9 cellular contexts compared by ENCODE assay signal in genomic region chr19:31338069-31338767, GRCh38. TPM values are rescaled to one million over a fixed set of nuclear protein-coding genes. Genes with fewer than 3 reads are reported as not detected.
A peak's percentile ranks its signal among the peaks of the same experiment; 100 is the strongest.
DNase-seq lines count a peak whose midpoint lies in the region; ATAC-seq, FAIRE-seq and TF ChIP-seq lines count a peak whose summit lies in the region.
"Had no signal": no experiment of that assay in that cellular context is flagged by ENCODE, and none has a peak within 500 bp of the region (broad histone marks: within the 10 kb centered on the region; RNA-seq: fewer than 3 reads in every experiment).

No MANE protein-coding gene starts in this region.

- H3K27me3 ChIP-seq in endodermal cell (ENCODE audit: control insufficient read depth, insufficient read depth, low read length, poor library complexity, severe bottlenecking), result peaks cover 2% of the 10 kb centered on the region

- H3K4me3 Mint-ChIP-seq in endodermal cell (no peak overlapping the region), mesothelial cell of epicardium (peak overlapping the region; percentile 44)

- no peak for ATAC-seq in HG02763 (IDR thresholded peaks at IDR 0.05; ENCODE audit: unreplicated experiment)

- H3K9ac ChIP-seq in endodermal cell (ENCODE audit: extremely low read depth, low read length, poor library complexity, severe bottlenecking), result no peak overlapping the region

- no peak for FAIRE-seq in GM12891 (lab: Jason Lieb, UNC)

- H3K27me3 Mint-ChIP-seq in endodermal cell (ENCODE audit: insufficient read depth) (no peaks in the 10 kb centered on the region), mesothelial cell of epicardium (ENCODE audit: low read depth) (peaks cover 7% of the 10 kb centered on the region)

- H3K27ac ChIP-seq in endodermal cell (ENCODE audit: low read depth, low read length), result peak overlapping the region; percentile 86
- H3K27ac ChIP-seq: epithelial cell of prostate had no signal

- H3K27ac Mint-ChIP-seq in endodermal cell, result no peak overlapping the region
- peak overlapping the region; percentile 86 for H3K27ac Mint-ChIP-seq in mesothelial cell of epicardium

- DNase-seq in DMS114 treated with DMSO at 0.1 percent for 48 hours (lab: John Stamatoyannopoulos, UW; ENCODE audit: unreplicated experiment) (peak; percentile 42), NCI-H82 treated with DMSO at 0.1 percent for 48 hours (lab: John Stamatoyannopoulos, UW; ENCODE audit: unreplicated experiment) (peak; percentile 67), endodermal cell (peak; percentile 91), mesothelial cell of epicardium (ENCODE audit: low spot score in 2 of 2, unreplicated experiment in 2 of 2) (peak in 1 of 2 experiments; percentile 70), GM12891 (ENCODE audit: insufficient read length, low spot score) (no peak), DMS53 treated with DMSO at 0.1 percent for 48 hours (lab: John Stamatoyannopoulos, UW; ENCODE audit: unreplicated experiment) (no peak), NOMO-1 treated with DMSO at 0.1 percent for 48 hours (lab: John Stamatoyannopoulos, UW; ENCODE audit: unreplicated experiment) (no peak)

- peaks cover 26% of the 10 kb centered on the region for H3K4me1 Mint-ChIP-seq in endodermal cell
- H3K4me1 Mint-ChIP-seq in mesothelial cell of epicardium, result peaks cover 89% of the 10 kb centered on the region

- H3K36me3 Mint-ChIP-seq in endodermal cell (ENCODE audit: low read depth), result no peaks in the 10 kb centered on the region
- peaks cover 22% of the 10 kb centered on the region for H3K36me3 Mint-ChIP-seq in mesothelial cell of epicardium

- H3K4me3 ChIP-seq in endodermal cell (ENCODE audit: low read length), result no peak overlapping the region

- no peaks in the 10 kb centered on the region for H3K36me3 ChIP-seq in endodermal cell (ENCODE audit: control insufficient read depth, insufficient read depth, low read length)

- H3K9me3 Mint-ChIP-seq in endodermal cell (no peaks in the 10 kb centered on the region), mesothelial cell of epicardium (no peaks in the 10 kb centered on the region)

- TF ChIP-seq CTCF in endodermal cell (conservative IDR thresholded peaks at IDR 0.05), result peak; percentile 86
- TF ChIP-seq CTCF in mesothelial cell of epicardium (IDR thresholded peaks at IDR 0.05; ENCODE audit: unreplicated experiment), result peak; percentile 51

- 38 to 58% methylated on average over 2 to 6 of the region's 10 CpGs for WGBS in endodermal cell (ENCODE audit: insufficient coverage in 1 of 2, insufficient read length in 1 of 2), 2 experiments

- TF ChIP-seq POLR2A in GM12891 (IDR thresholded peaks at IDR 0.05; ENCODE audit: low read depth, low read length), result no peak

- no peaks in the 10 kb centered on the region for H3K9me3 ChIP-seq in endodermal cell (ENCODE audit: control insufficient read depth, low read length)

- peaks cover 2% of the 10 kb centered on the region for H3K4me1 ChIP-seq in endodermal cell (ENCODE audit: control insufficient read depth, insufficient read depth, low read length)

TF ChIP-seq in GM12891, 5 proteins besides CTCF, POLR2A, EP300 and RAD21:
- TF ChIP-seq PAX5 (IDR thresholded peaks at IDR 0.05; ENCODE audit: insufficient read depth, low read length, severe bottlenecking), result no peak
- no peak for TF ChIP-seq POU2F2 (IDR thresholded peaks at IDR 0.05; ENCODE audit: low read depth, low read length)
- TF ChIP-seq SPI1 (IDR thresholded peaks at IDR 0.05; ENCODE audit: low read depth, low read length), result no peak
- no peak for TF ChIP-seq TAF1 (IDR thresholded peaks at IDR 0.05; ENCODE audit: low read depth, low read length)
- no peak for TF ChIP-seq POLR2AphosphoS5 (IDR thresholded peaks at IDR 0.05; ENCODE audit: low read depth, low read length)

RNA-seq across cellular contexts. Expression of gene TSHZ3, which starts 11.0 kb away (rescaled TPM):
- total RNA-seq in endodermal cell (1 to 10 TPM in 1 of 2 donors, under 1 TPM in 1; 0.84 to 2.1 TPM), mesothelial cell of epicardium (82.5 to 87.1 TPM (median 82.9 TPM) in 3 replicates)
- 10.0 TPM for polyA plus RNA-seq in endodermal cell (2013, experiment 1 of 2)
- polyA plus RNA-seq in endodermal cell (2013, experiment 2 of 2), result 8.6 TPM
- polyA plus RNA-seq in GM12891 (2012; ENCODE audit: low read depth, missing spikeins), result not detected

Comparison
In these comparisons a context has a peak if more than half of its experiments do, and no peak if none do; other contexts are left out.
1. DNase-seq: peak in DMS114 treated with DMSO at 0.1 percent for 48 hours (single experiment), NCI-H82 treated with DMSO at 0.1 percent for 48 hours (single experiment) and endodermal cell (single experiment); none in GM12891 (single experiment), DMS53 treated with DMSO at 0.1 percent for 48 hours (single experiment) and NOMO-1 treated with DMSO at 0.1 percent for 48 hours (single experiment).
2. RNA of gene TSHZ3, which starts 11.0 kb away (total RNA-seq): 82.5 to 87.1 TPM in mesothelial cell of epicardium; 0.84 to 2.1 TPM in endodermal cell; every median in the first group is over 10 times any median in the second.